16 cellular contexts compared by ENCODE assay signal in the genomic region with DNA sequence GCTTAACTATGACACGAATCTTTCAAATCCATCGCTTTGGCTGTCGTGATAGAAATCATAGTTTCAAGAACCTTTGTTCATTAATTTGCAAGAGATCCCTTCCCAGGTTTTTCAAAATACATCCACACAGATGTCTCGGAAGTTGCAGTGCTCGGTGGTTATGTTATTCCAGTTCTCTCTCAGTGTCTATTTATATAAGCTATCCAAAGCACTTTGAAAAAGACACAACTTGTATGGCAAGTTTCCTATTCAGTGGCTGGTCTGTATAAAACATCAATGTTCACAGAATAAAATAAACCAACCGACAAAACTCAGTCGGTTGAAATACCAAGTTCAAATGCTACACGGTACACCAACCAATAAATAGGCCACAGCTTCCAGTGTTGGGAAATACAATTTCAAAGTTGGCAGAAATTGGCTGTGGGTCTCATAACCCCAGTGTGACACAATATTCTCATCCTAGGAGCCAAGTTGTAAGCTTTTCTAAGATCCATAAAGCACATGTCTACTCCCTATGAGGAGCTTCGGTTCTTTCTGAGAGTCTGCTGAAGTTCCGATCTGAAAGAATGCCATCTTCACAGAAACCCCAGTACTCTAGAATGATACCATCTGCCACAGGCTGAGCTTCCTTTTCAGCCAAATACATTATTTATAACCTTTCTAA. TPM values are rescaled to one million over a fixed set of nuclear protein-coding genes. Genes with fewer than 3 reads are reported as not detected.
A peak's percentile ranks its signal among the peaks of the same experiment; 100 is the strongest.
DNase-seq lines count a peak whose midpoint lies in the region; ATAC-seq, FAIRE-seq and TF ChIP-seq lines count a peak whose summit lies in the region.
"Had no signal": no experiment of that assay in that cellular context is flagged by ENCODE, and none has a peak within 500 bp of the region (broad histone marks: within the 10 kb centered on the region; RNA-seq: fewer than 3 reads in every experiment).

No MANE protein-coding gene starts in this region.

- no peak overlapping the region for H2AFZ ChIP-seq in HepG2 (ENCODE audit: low read length)

- H3K79me2 ChIP-seq in HepG2 (ENCODE audit: insufficient read depth, low read length) = no peaks in the 10 kb centered on the region

- no peak overlapping the region for H3K4me2 ChIP-seq in HepG2 (ENCODE audit: low read depth, low read length)

- H3K4me3 ChIP-seq in liver (ENCODE audit: low read depth in 1 of 3, low read length in 3 of 3) (no peak overlapping the region), HepG2 (replicated peaks in 1 of 3; ENCODE audit: insufficient read depth in 1 of 3, low read depth in 2 of 3, low read length in 3 of 3) (no peak overlapping the region), right lobe of liver (no peak overlapping the region), transverse colon (no peak overlapping the region)
- H3K4me3 ChIP-seq: BLaER1, MG63, mucosa of descending colon, prostate gland had no signal

- H3K27me3 ChIP-seq in liver (ENCODE audit: control insufficient read depth in 4 of 4, insufficient read depth in 4 of 4, low read length in 3 of 4) (no peaks in the 10 kb centered on the region), HepG2 (ENCODE audit: control insufficient read depth in 1 of 2, insufficient read depth in 2 of 2, low read length in 2 of 2) (no peaks in the 10 kb centered on the region), right lobe of liver (no peaks in the 10 kb centered on the region), transverse colon (no peaks in the 10 kb centered on the region)
- H3K27me3 ChIP-seq: BLaER1, brain microvascular endothelial cell, MG63 had no signal

- peaks cover 84% of the 10 kb centered on the region for H3K36me3 Mint-ChIP-seq in activated CD4-positive, alpha-beta memory T cell treated with anti-CD3 and anti-CD28 coated beads, Interleukin-2, amount 10 ng/mL, durations not matched to agents 7 days and 5 days (ENCODE audit: low read depth)

- POLR2A ChIA-PET in HepG2 (lab: Yijun Ruan, JAX) = no interaction called here
- POLR2A ChIA-PET in activated CD4-positive, alpha-beta memory T cell treated with anti-CD3 and anti-CD28 coated beads, Interleukin-2, amount 10 ng/mL, durations not matched to agents 7 days and 5 days (lab: Charles Lee) = interaction anchor here (0.9 to 2.3 kb wide), 11 partner anchors 10 to 357 kb away, joined by 3 to 11 read pairs (median 5); no protein-coding TSS in a partner anchor

- H3K27ac Mint-ChIP-seq in activated CD4-positive, alpha-beta memory T cell treated with anti-CD3 and anti-CD28 coated beads, Interleukin-2, amount 10 ng/mL, durations not matched to agents 7 days and 5 days = peak overlapping the region; percentile 77

- FAIRE-seq in HepG2 (lab: Jason Lieb, UNC) = no peak
- FAIRE-seq: GM12892, keratinocyte had no signal

- no peak for TF ChIP-seq POLR2A in HepG2 (IDR thresholded peaks at IDR 0.05; ENCODE audit: insufficient read depth in 1 of 2, low read depth in 2 of 2, low read length in 2 of 2)
- no peak for TF ChIP-seq POLR2A in right lobe of liver (IDR thresholded peaks at IDR 0.05)
- no peak for TF ChIP-seq POLR2A in transverse colon (IDR thresholded peaks at IDR 0.05)

- in situ Hi-C loops in HepG2 (cut with HindIII; ENCODE audit: extremely low pct_ligation_motif_present, low pct_unique_long_range_greater_than_20kb) (no loop called here), transverse colon (cut with MboI; ENCODE audit: low pct_ligation_motif_present in 1 of 4, low pct_unique_long_range_greater_than_20kb in 1 of 4, low sequenced_read_pairs in 3 of 4) (no loop called here)

- H3K9me3 Mint-ChIP-seq in activated CD4-positive, alpha-beta memory T cell treated with anti-CD3 and anti-CD28 coated beads, Interleukin-2, amount 10 ng/mL, durations not matched to agents 7 days and 5 days = no peaks in the 10 kb centered on the region

- ATAC-seq in HepG2 = no peak
- peak; percentile 82 to 96 (median 91) for ATAC-seq in right lobe of liver
- no peak for ATAC-seq in GM21515 (IDR thresholded peaks at IDR 0.05; ENCODE audit: unreplicated experiment)
- no peak for ATAC-seq in HG03280 (IDR thresholded peaks at IDR 0.05; ENCODE audit: unreplicated experiment)
- ATAC-seq: mucosa of descending colon had no signal

- H4K20me1 ChIP-seq in HepG2 (ENCODE audit: insufficient read depth, low read length) = no peaks in the 10 kb centered on the region
- H4K20me1 ChIP-seq: BLaER1 had no signal

- no peak for TF ChIP-seq RAD21 in liver (IDR thresholded peaks at IDR 0.05)
- no peak for TF ChIP-seq RAD21 in HepG2 (CRISPR knock-in tag; IDR thresholded peaks at IDR 0.05)

- no peak for TF ChIP-seq EP300 in HepG2 (IDR thresholded peaks at IDR 0.05; ENCODE audit: low read depth in 2 of 2, low read length in 2 of 2)
- TF ChIP-seq EP300 in HepG2 (CRISPR knock-in tag; IDR thresholded peaks at IDR 0.05; ENCODE audit: borderline replicate concordance) = no peak
- TF ChIP-seq EP300 in transverse colon (IDR thresholded peaks at IDR 0.05; ENCODE audit: low read depth) = no peak

- 61% methylated on average over 10 of the region's 10 CpGs for WGBS in liver
- WGBS in HepG2 (ENCODE audit: low lambda C conversion rate) = 13% methylated on average over 10 of the region's 10 CpGs
- 42% methylated on average over 10 of the region's 10 CpGs for WGBS in right lobe of liver (ENCODE audit: insufficient coverage, low coverage, low lambda C conversion rate, missing lambda C conversion rate)
- 66 to 81% methylated on average over 7 to 10 of the region's 10 CpGs for WGBS in transverse colon (ENCODE audit: low coverage in 1 of 2), 2 donors

- no peaks in the 10 kb centered on the region for H3K9me3 ChIP-seq in liver (ENCODE audit: control insufficient read depth in 4 of 4, low read length in 3 of 4)
- H3K9me3 ChIP-seq in HepG2 (ENCODE audit: low read length) = no peaks in the 10 kb centered on the region
- no peaks in the 10 kb centered on the region for H3K9me3 ChIP-seq in right lobe of liver
- no peaks in the 10 kb centered on the region for H3K9me3 ChIP-seq in transverse colon
- H3K9me3 ChIP-seq: BLaER1, MG63, mucosa of descending colon, prostate gland had no signal

- H3K9ac ChIP-seq in liver (ENCODE audit: low read depth in 1 of 2, low read length in 2 of 2) (no peak overlapping the region), HepG2 (ENCODE audit: insufficient read depth, low read depth, low read length) (no peak overlapping the region)
- H3K9ac ChIP-seq: BLaER1 had no signal

- H3K27ac ChIP-seq in liver (ENCODE audit: low read depth in 1 of 2, low read length in 2 of 2) = no peak overlapping the region
- H3K27ac ChIP-seq in HepG2 (ENCODE audit: extremely low read length, insufficient read depth, low read length) = no peak overlapping the region
- no peak overlapping the region for H3K27ac ChIP-seq in right lobe of liver
- H3K27ac ChIP-seq in transverse colon = peak overlapping the region; percentile 23 to 58 (median 42)
- H3K27ac ChIP-seq: BLaER1, brain microvascular endothelial cell, prostate gland had no signal

- no peak for TF ChIP-seq CTCF in liver (IDR thresholded peaks at IDR 0.05; ENCODE audit: low read depth, low read length, missing input control)
- TF ChIP-seq CTCF in HepG2 (CRISPR knock-in tag; IDR thresholded peaks at IDR 0.05) = no peak
- TF ChIP-seq CTCF in right lobe of liver (IDR thresholded peaks at IDR 0.05) = no peak
- no peak for TF ChIP-seq CTCF in transverse colon (IDR thresholded peaks at IDR 0.05)

- CTCF ChIA-PET in HepG2 (lab: Yijun Ruan, JAX; ENCODE audit: low intra/inter-chr PET ratio, low total read pairs) = no interaction called here
- CTCF ChIA-PET in activated CD4-positive, alpha-beta memory T cell treated with anti-CD3 and anti-CD28 coated beads, Interleukin-2, amount 10 ng/mL, durations not matched to agents 7 days and 5 days (lab: Charles Lee) = interaction anchor here (1.4 to 2.3 kb wide), 4 partner anchors 10 to 50 kb away, joined by 3 to 10 read pairs (median 6); no protein-coding TSS in a partner anchor

- peaks cover 0 to 15% (median 6%) of the 10 kb centered on the region in 4 donors for H3K4me1 ChIP-seq in liver (ENCODE audit: control insufficient read depth in 4 of 4, insufficient read depth in 4 of 4, low read length in 3 of 4)
- no peaks in the 10 kb centered on the region for H3K4me1 ChIP-seq in HepG2 (ENCODE audit: insufficient read depth, low read length)
- H3K4me1 ChIP-seq in right lobe of liver = peaks cover 0 to 8% (median 0%) of the 10 kb centered on the region in 4 donors
- H3K4me1 ChIP-seq in transverse colon = peaks cover 0 to 17% (median 4%) of the 10 kb centered on the region in 4 donors
- H3K4me1 ChIP-seq: prostate gland had no signal

- intact Hi-C loops in HepG2 (cut with micrococcal nuclease; ENCODE audit: unreplicated experiment) (no loop called here), right lobe of liver (cut with DNase I) (no loop called here), transverse colon (cut with DNase I; ENCODE audit: low total_unique reads) (no loop called here)

- peaks cover 0 to 2% (median under 1%) of the 10 kb centered on the region in 4 donors for H3K36me3 ChIP-seq in liver (ENCODE audit: control insufficient read depth in 4 of 4, insufficient read depth in 3 of 4, low read depth in 1 of 4, low read length in 3 of 4)
- no peaks in the 10 kb centered on the region for H3K36me3 ChIP-seq in HepG2 (replicated peaks in 1 of 2; ENCODE audit: control insufficient read depth in 1 of 2, insufficient read depth in 2 of 2, low read length in 2 of 2)
- peaks cover 0 to 2% (median 0%) of the 10 kb centered on the region in 4 donors for H3K36me3 ChIP-seq in right lobe of liver
- no peaks in the 10 kb centered on the region for H3K36me3 ChIP-seq in transverse colon
- H3K36me3 ChIP-seq: brain microvascular endothelial cell, MG63, prostate gland had no signal

- no peak overlapping the region for H3K4me3 Mint-ChIP-seq in activated CD4-positive, alpha-beta memory T cell treated with anti-CD3 and anti-CD28 coated beads, Interleukin-2, amount 10 ng/mL, durations not matched to agents 7 days and 5 days

- no peaks in the 10 kb centered on the region for H3K27me3 Mint-ChIP-seq in activated CD4-positive, alpha-beta memory T cell treated with anti-CD3 and anti-CD28 coated beads, Interleukin-2, amount 10 ng/mL, durations not matched to agents 7 days and 5 days

- peaks cover 68% of the 10 kb centered on the region for H3K4me1 Mint-ChIP-seq in activated CD4-positive, alpha-beta memory T cell treated with anti-CD3 and anti-CD28 coated beads, Interleukin-2, amount 10 ng/mL, durations not matched to agents 7 days and 5 days

- no TSS peak for BruUV-seq in HepG2 (replicated peaks; lab: Mats Ljungman, UMichigan)

- DNase-seq in HepG2 (ENCODE audit: low spot score) (no peak), right lobe of liver (no peak), transverse colon (no peak), GM19238 (ENCODE audit: insufficient read length, low spot score) (no peak)
- DNase-seq in activated CD4-positive, alpha-beta memory T cell treated with anti-CD3 and anti-CD28 coated beads, Interleukin-2, amount 10 ng/mL, durations not matched to agents 7 days and 5 days = no peak
- DNase-seq: brain microvascular endothelial cell; MG63; mucosa of descending colon; stimulated activated CD4-positive, alpha-beta T cell treated with anti-CD3 and anti-CD28 coated beads, Interleukin-2, amount 100 ng/mL, for 48 hours had no signal

RNA-seq across cellular contexts. Expression of gene SATB1, which starts 23.7 kb away (rescaled TPM):
- total RNA-seq in liver (10 to 100 TPM; 14.2 to 23.7 TPM), HepG2 (2016; rRNA removed; fragmentation: Illumina TruSeq; extraction: Trizol) (not detected in 2 replicates), right lobe of liver (10 to 100 TPM in 4 of 6 experiments, 1 to 10 TPM in 2; 9.3 to 14.9 (median 12.0) TPM), transverse colon (10 to 100 TPM; 27.7 to 85.3 (median 67.1) TPM)
- polyA plus RNA-seq in liver (1 to 10 TPM; 4.3 to 6.7 TPM), HepG2 (2011; rRNA removed) (0.03 and 0.14 TPM in 2 replicates)
- not detected in 2 replicates for total RNA-seq in HepG2 (2016; cell fraction: cytosol; rRNA removed; fragmentation: Illumina TruSeq; extraction: Trizol; ENCODE audit: low read depth)
- total RNA-seq in HepG2 (2016; cell fraction: insoluble cytoplasmic fraction; rRNA removed; fragmentation: Illumina TruSeq; extraction: Trizol) = not detected in 2 replicates
- not detected in 2 replicates for total RNA-seq in HepG2 (2016; cell fraction: membrane; rRNA removed; fragmentation: Illumina TruSeq; extraction: Trizol)
- total RNA-seq in HepG2 (2016; cell fraction: nucleus; rRNA removed; fragmentation: Illumina TruSeq; extraction: Trizol) = not detected in 2 replicates
- polyA plus RNA-seq in HepG2 (2011; cell fraction: cytosol; rRNA removed) = 0.08 and 0.10 TPM in 2 replicates
- 0.10 and 0.21 TPM in 2 replicates for polyA plus RNA-seq in HepG2 (2011; cell fraction: nucleus; rRNA removed)
- 0.11 TPM in 1 of 2 replicates, not detected in the other for polyA plus RNA-seq in HepG2 (2012)
- not detected in 2 replicates for polyA plus RNA-seq in HepG2 (2016; cell fraction: cytosol; fragmentation: Illumina TruSeq; extraction: Trizol; ENCODE audit: low read depth)
- not detected in 2 replicates for polyA plus RNA-seq in HepG2 (2016; cell fraction: insoluble cytoplasmic fraction; fragmentation: Illumina TruSeq; extraction: Trizol; ENCODE audit: low read depth)
- polyA plus RNA-seq in HepG2 (2016; cell fraction: membrane; fragmentation: Illumina TruSeq; extraction: Trizol; ENCODE audit: low read depth) = not detected in 2 replicates
- not detected in 2 replicates for polyA plus RNA-seq in HepG2 (2016; cell fraction: nucleus; fragmentation: Illumina TruSeq; extraction: Trizol; ENCODE audit: insufficient read depth, low read depth)
- polyA minus RNA-seq in HepG2 (2011; rRNA and poly(A)+ RNA removed; ENCODE audit: low replicate concordance) = 0.06 and 0.07 TPM in 2 replicates
- not detected in 2 replicates for polyA minus RNA-seq in HepG2 (2011; cell fraction: cytosol; rRNA and poly(A)+ RNA removed)
- 0.39 and 0.75 TPM in 2 replicates for polyA minus RNA-seq in HepG2 (2011; cell fraction: nucleus; rRNA and poly(A)+ RNA removed)
- 100 to 1,000 TPM; 263 to 267 TPM for total RNA-seq in activated CD4-positive, alpha-beta memory T cell treated with anti-CD3 and anti-CD28 coated beads, Interleukin-2, amount 10 ng/mL, durations not matched to agents 7 days and 5 days

Comparison
In these comparisons a context has a peak if more than half of its experiments do, and no peak if none do; other contexts are left out.
1. ATAC-seq: peak in right lobe of liver (4 of 4); none in HepG2 (single experiment), GM21515 (single experiment) and HG03280 (single experiment).
2. RNA of gene SATB1, which starts 23.7 kb away (total RNA-seq): 263 to 267 TPM in activated CD4-positive, alpha-beta memory T cell treated with anti-CD3 and anti-CD28 coated beads, Interleukin-2, amount 10 ng/mL, durations not matched to agents 7 days and 5 days, 27.7 to 85.3 TPM in transverse colon, 14.2 to 23.7 TPM in liver and 9.3 to 14.9 TPM in right lobe of liver; not detected in HepG2; every median in the first group is over 4 times any median in the second.
3. H3K27ac ChIP-seq: peak in transverse colon (4 of 4); none in liver (0 of 2), HepG2 (single experiment) and right lobe of liver (0 of 3).